9 cellular contexts compared by ENCODE assay signal in the genomic region with DNA sequence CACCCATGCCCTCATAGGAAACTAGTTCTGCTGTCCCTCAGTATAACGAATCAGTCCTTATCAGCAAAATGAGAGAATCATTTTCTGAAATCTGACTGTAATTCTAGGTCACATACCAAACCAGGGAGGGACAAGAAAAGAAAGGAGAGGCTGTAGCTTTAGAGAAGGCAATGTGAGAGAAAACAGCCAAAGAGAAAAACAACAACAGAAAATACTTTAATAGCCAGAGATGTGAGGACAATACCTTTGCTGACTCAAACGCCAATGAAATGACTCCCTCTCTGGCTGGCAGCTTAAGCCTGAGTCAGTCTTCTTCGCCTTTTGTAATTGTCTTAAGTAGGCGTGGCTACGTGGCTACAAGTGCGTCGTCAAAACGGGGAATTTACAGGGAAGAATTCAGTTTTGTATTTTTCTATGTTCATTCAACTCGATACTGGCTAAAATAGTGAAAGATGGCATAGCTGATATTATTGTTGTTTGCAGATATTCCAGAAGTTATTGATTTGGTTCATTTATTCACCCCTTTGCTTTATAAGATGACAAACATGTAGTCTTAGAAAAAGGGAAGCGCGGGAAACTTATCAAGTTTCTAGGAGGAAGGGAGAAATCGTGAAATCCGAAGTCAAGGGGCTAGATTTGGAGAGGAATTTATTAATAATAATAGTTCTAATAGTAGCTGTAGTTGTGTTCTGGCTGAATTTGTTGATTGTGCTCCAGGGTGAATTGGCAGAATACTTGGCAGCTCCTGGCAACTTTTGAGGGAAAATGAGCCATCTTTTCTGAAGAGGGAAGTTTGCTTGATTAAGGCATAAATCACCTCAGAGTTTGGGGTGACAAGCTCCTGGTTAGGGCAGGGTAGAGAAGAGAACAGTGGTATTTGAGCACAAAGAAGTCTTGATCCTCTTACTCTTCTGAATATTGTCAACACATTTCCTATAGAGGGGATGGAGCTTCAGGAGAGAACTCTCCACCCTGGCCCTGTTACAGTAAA. TPM values are rescaled to one million over a fixed set of nuclear protein-coding genes. Genes with fewer than 3 reads are reported as not detected.
DNase-seq lines count a peak whose midpoint lies in the region; ATAC-seq, FAIRE-seq and TF ChIP-seq lines count a peak whose summit lies in the region.
"Had no signal": no experiment of that assay in that cellular context is flagged by ENCODE, and none has a peak within 500 bp of the region (broad histone marks: within the 10 kb centered on the region; RNA-seq: fewer than 3 reads in every experiment).

A gene with protein sequence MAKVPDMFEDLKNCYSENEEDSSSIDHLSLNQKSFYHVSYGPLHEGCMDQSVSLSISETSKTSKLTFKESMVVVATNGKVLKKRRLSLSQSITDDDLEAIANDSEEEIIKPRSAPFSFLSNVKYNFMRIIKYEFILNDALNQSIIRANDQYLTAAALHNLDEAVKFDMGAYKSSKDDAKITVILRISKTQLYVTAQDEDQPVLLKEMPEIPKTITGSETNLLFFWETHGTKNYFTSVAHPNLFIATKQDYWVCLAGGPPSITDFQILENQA (minus strand): TSS at position 295 of the 991 bp plus-strand sequence. CDS start 723 bp downstream, outside the sequence.

- H2AFZ ChIP-seq in neuron (ENCODE audit: low read depth, low read length): peak within 1 kb of the TSS; percentile 37

- peak; percentile 74 for DNase-seq in NB4 (ENCODE audit: low read depth)
- peak; percentile 94 for DNase-seq in bronchial epithelial cell (ENCODE audit: low read depth)
- DNase-seq in esophagus muscularis mucosa (ENCODE audit: extremely low spot score): no peak

- H3K36me3 ChIP-seq in bronchial epithelial cell (ENCODE audit: control insufficient read depth, insufficient read depth, low read length): peaks cover 14% of the 10 kb centered on the region
- no peaks in the 10 kb centered on the region for H3K36me3 ChIP-seq in neuron (ENCODE audit: insufficient read depth, low read length)
- H3K36me3 ChIP-seq in esophagus muscularis mucosa: no peaks in the 10 kb centered on the region

- H3K9me3 ChIP-seq in neuron (ENCODE audit: low read length) (no peaks in the 10 kb centered on the region), esophagus muscularis mucosa (no peaks in the 10 kb centered on the region)

- TF ChIP-seq POLR2A in NB4 (IDR thresholded peaks at IDR 0.05; ENCODE audit: extremely low read depth, insufficient read length) (no peak), esophagus muscularis mucosa (IDR thresholded peaks at IDR 0.05; ENCODE audit: low read depth) (no peak)

- TF ChIP-seq CTCF in NB4 (IDR thresholded peaks at IDR 0.05; ENCODE audit: low read depth, low read length) (no peak), bronchial epithelial cell (IDR thresholded peaks at IDR 0.05; ENCODE audit: insufficient read depth, low read length, severe bottlenecking) (no peak), esophagus muscularis mucosa (IDR thresholded peaks at IDR 0.05) (no peak)

- peak; percentile 73 for FAIRE-seq in bronchial epithelial cell (lab: Jason Lieb, UNC)

- H3K4me3 ChIP-seq in GM08714 (ENCODE audit: low read length): peak within 1 kb of the TSS; percentile 23; the same call in 1 of the 2 replicates
- peak within 1 kb of the TSS; percentile 37 for H3K4me3 ChIP-seq in NB4 (ENCODE audit: low read depth, low read length)
- H3K4me3 ChIP-seq in bronchial epithelial cell (ENCODE audit: low read depth, low read length): peak within 1 kb of the TSS; percentile 62
- H3K4me3 ChIP-seq in neuron (ENCODE audit: low read length): peak within 1 kb of the TSS; percentile 15
- no peak within 1 kb of the TSS for H3K4me3 ChIP-seq in esophagus muscularis mucosa

- TF ChIP-seq EP300 in esophagus muscularis mucosa (IDR thresholded peaks at IDR 0.05): no peak

- no peaks in the 10 kb centered on the region for H3K27me3 ChIP-seq in bronchial epithelial cell (ENCODE audit: control insufficient read depth, insufficient read depth, low read length)
- H3K27me3 ChIP-seq in neuron (ENCODE audit: insufficient read depth, low read length): no peaks in the 10 kb centered on the region
- H3K27me3 ChIP-seq in esophagus muscularis mucosa: no peaks in the 10 kb centered on the region

- no peak for ATAC-seq in HG03521 (IDR thresholded peaks at IDR 0.05; ENCODE audit: unreplicated experiment)
- no peak for ATAC-seq in HG02938 (IDR thresholded peaks at IDR 0.05; ENCODE audit: unreplicated experiment)
- no peak for ATAC-seq in HG03520 (IDR thresholded peaks at IDR 0.05; ENCODE audit: unreplicated experiment)

- H3K4me1 ChIP-seq in neuron (ENCODE audit: insufficient read depth, low read length): peaks cover 7% of the 10 kb centered on the region
- no peaks in the 10 kb centered on the region for H3K4me1 ChIP-seq in esophagus muscularis mucosa

- 47% methylated on average over 13 of the region's 13 CpGs for WGBS in esophagus muscularis mucosa

- no peak within 1 kb of the TSS for H3K27ac ChIP-seq in esophagus muscularis mucosa (replicated peaks in 1 of 4)

- intact Hi-C loops in esophagus muscularis mucosa (cut with DNase I): no loop called here

RNA-seq across cellular contexts. Expression of the gene that starts here (rescaled TPM):
- total RNA-seq in bronchial epithelial cell: 53.5 and 82.7 TPM in 2 replicates
- total RNA-seq in esophagus muscularis mucosa: under 1 TPM in 1 of 4 donors, not detected in 3; 0.13 TPM
- total RNA-seq: neural crest cell had no signal

Comparison
In these comparisons a context has a peak if more than half of its experiments do, and no peak if none do; other contexts are left out.
1. RNA of the gene that starts here (total RNA-seq): 53.5 to 82.7 TPM in bronchial epithelial cell; 0.13 TPM in esophagus muscularis mucosa; every median in the first group is over 10 times any median in the second.
2. H3K4me3 ChIP-seq: peak in GM08714 (single experiment), NB4 (single experiment), bronchial epithelial cell (single experiment) and neuron (single experiment); none in esophagus muscularis mucosa (0 of 4).